In genomic region chr7:5417106-5418071, GRCh38 we compare ENCODE assay signal across 9 cellular contexts. TPM values are rescaled to one million over a fixed set of nuclear protein-coding genes. Genes with fewer than 3 reads are reported as not detected.
DNase-seq lines count a peak whose midpoint lies in the region; ATAC-seq, FAIRE-seq and TF ChIP-seq lines count a peak whose summit lies in the region.
"Had no signal": no experiment of that assay in that cellular context is flagged by ENCODE, and none has a peak within 500 bp of the region (broad histone marks: within the 10 kb centered on the region; RNA-seq: fewer than 3 reads in every experiment).

No MANE protein-coding gene starts in this region.

- H2BK20ac ChIP-seq in IMR-90 (ENCODE audit: low read depth, low read length): no peak overlapping the region
- H2BK20ac ChIP-seq in H1 (ENCODE audit: low read length): no peak overlapping the region

- H2AK5ac ChIP-seq in IMR-90 (ENCODE audit: low read depth, low read length) (peak overlapping the region; percentile 44), H1 (ENCODE audit: low read depth, low read length) (no peak overlapping the region)

- H3K27ac ChIP-seq in 22Rv1: peak overlapping the region; percentile 100
- peak overlapping the region; percentile 92 for H3K27ac ChIP-seq in IMR-90 (ENCODE audit: insufficient read depth, low read length)
- H3K27ac ChIP-seq in H1 (ENCODE audit: low read depth, low read length): no peak overlapping the region
- H3K27ac ChIP-seq in neural cell (ENCODE audit: low read length): peak overlapping the region; percentile 99

- H3K18ac ChIP-seq in IMR-90 (ENCODE audit: low read depth, low read length) (no peak overlapping the region), H1 (ENCODE audit: extremely low read depth, low read length) (no peak overlapping the region)

- H3K14ac ChIP-seq in IMR-90 (replicated peaks; ENCODE audit: low read depth, low read length) (no peak overlapping the region), H1 (ENCODE audit: insufficient read length) (no peak overlapping the region)

- H3K4ac ChIP-seq in IMR-90 (ENCODE audit: low read depth, low read length) (peak overlapping the region; percentile 55; the same call in 1 of the 2 replicates), H1 (replicated peaks; ENCODE audit: insufficient read length, low read depth, low read length) (no peak overlapping the region)

- H3K56ac ChIP-seq in IMR-90 (ENCODE audit: extremely low read depth, insufficient read depth, low read length) (no peak overlapping the region), H1 (replicated peaks; ENCODE audit: insufficient read length, low read depth, low read length) (no peak overlapping the region)

- 0 out of 2 replicates have a peak overlapping the region, but pooled peaks have one; percentile 76 for H3K9ac ChIP-seq in IMR-90 (ENCODE audit: low read depth, low read length)
- H3K9ac ChIP-seq in H1 (replicated peaks in 1 of 4; ENCODE audit: extremely low read depth in 1 of 4, low read depth in 3 of 4, low read length in 3 of 4): no peak overlapping the region
- H3K9ac ChIP-seq in neural cell (ENCODE audit: low read length): peak overlapping the region; percentile 99

- H3K27me3 ChIP-seq in IMR-90 (ENCODE audit: control insufficient read depth, insufficient read depth, low read length): no peaks in the 10 kb centered on the region
- H3K27me3 ChIP-seq in H1 (replicated peaks in 1 of 4; ENCODE audit: control insufficient read depth in 3 of 4, extremely low read depth in 1 of 4, insufficient read depth in 3 of 4, low read length in 3 of 4): peaks cover 37 to 65% (median 62%) of the 10 kb centered on the region in 4 experiments
- H3K27me3 ChIP-seq in neural cell (ENCODE audit: insufficient read depth, low read depth, low read length): no peaks in the 10 kb centered on the region

- H2BK5ac ChIP-seq in IMR-90 (ENCODE audit: low read depth, low read length, poor library complexity, severe bottlenecking) (peak overlapping the region; percentile 22), H1 (ENCODE audit: low read depth, low read length) (no peak overlapping the region)

- dilution Hi-C loops in IMR-90 (cut with HindIII; ENCODE audit: low sequenced_read_pairs, unreplicated experiment): no loop called here

- no peak overlapping the region for H2BK120ac ChIP-seq in IMR-90 (ENCODE audit: low read depth, low read length)
- H2BK120ac ChIP-seq in H1 (replicated peaks; ENCODE audit: low read depth, low read length): no peak overlapping the region

- H3K23ac ChIP-seq in IMR-90 (ENCODE audit: low read depth, low read length): no peak overlapping the region
- H3K23ac ChIP-seq in H1 (ENCODE audit: insufficient read length): no peak overlapping the region

- CTCF ChIA-PET in IMR-90 (lab: Yijun Ruan, JAX): interaction anchor here (1.0 kb wide), 1 partner anchor 77 kb away, joined by 5 read pairs; no protein-coding TSS in a partner anchor
- CTCF ChIA-PET in H1 (lab: Charles Lee; ENCODE audit: partially characterized antibody): interaction anchor here (0.7 to 1.7 kb wide), 7 partner anchors 8 to 364 kb away, joined by 3 to 6 read pairs (median 3); partner anchors contain the start of gene RNF216

- TF ChIP-seq POLR2A in IMR-90 (IDR thresholded peaks at IDR 0.05; ENCODE audit: low read depth, low read length) (no peak), H1 (IDR thresholded peaks at IDR 0.05; ENCODE audit: control extremely low read depth in 1 of 2, low read depth in 2 of 2, low read length in 2 of 2) (no peak)

- H4K20me1 ChIP-seq in IMR-90 (ENCODE audit: insufficient read depth, low read length) (peaks cover 64% of the 10 kb centered on the region), H1 (replicated peaks in 1 of 2; ENCODE audit: control insufficient read depth in 1 of 2, insufficient read depth in 2 of 2, low read length in 2 of 2) (peaks cover 5 to 11% of the 10 kb centered on the region in 2 experiments), neural cell (ENCODE audit: insufficient read depth) (peaks cover 6% of the 10 kb centered on the region)

- H3K9me2 ChIP-seq in neural cell (ENCODE audit: insufficient read depth, low read length): no peaks in the 10 kb centered on the region

- 26% methylated on average over 3 of the region's 15 CpGs; no CpG with 5 or more reads in 1 of the 2 experiments for WGBS in IMR-90 (ENCODE audit: extremely low coverage in 2 of 2, insufficient read length in 1 of 2), 2 experiments
- 63% methylated on average over 14 of the region's 15 CpGs; no CpG with 5 or more reads in 1 of the 2 experiments for WGBS in H1 (ENCODE audit: extremely low coverage in 1 of 2, insufficient coverage in 1 of 2, insufficient read length in 1 of 2, insufficient replicate concordance in 2 of 2, low coverage in 1 of 2, low lambda C conversion rate in 2 of 2, missing lambda C conversion rate in 1 of 2), 2 experiments

- POLR2A ChIA-PET in IMR-90 (lab: Charles Lee; ENCODE audit: unreplicated experiment) (interaction anchor here (0.5 to 0.6 kb wide), 2 partner anchors 15 to 173 kb away, joined by 4 to 7 read pairs; no protein-coding TSS in a partner anchor), H1 (lab: Charles Lee; ENCODE audit: partially characterized antibody) (interaction anchor here (0.7 to 1.8 kb wide), 3 partner anchors 8 to 260 kb away, joined by 3 to 4 read pairs (median 4); no protein-coding TSS in a partner anchor)

- 0 out of 2 replicates have a peak overlapping the region, but pooled peaks have one; percentile 27 for H2BK12ac ChIP-seq in H1 (ENCODE audit: low read depth, low read length)

- H3K4me3 ChIP-seq in IMR-90 (ENCODE audit: insufficient read depth, low read depth, low read length): no peak overlapping the region
- no peak overlapping the region for H3K4me3 ChIP-seq in H1 (ENCODE audit: extremely low read depth in 1 of 4, insufficient read depth in 2 of 4, low read depth in 3 of 4, low read length in 4 of 4)
- peak overlapping the region; percentile 80 for H3K4me3 ChIP-seq in neural cell (ENCODE audit: low read length)

- TF ChIP-seq EP300 in H1 (IDR thresholded peaks at IDR 0.05; ENCODE audit: borderline replicate concordance in 1 of 2, low read depth in 2 of 2, low read length in 2 of 2): no peak
- TF ChIP-seq EP300 in neural cell (conservative IDR thresholded peaks at IDR 0.05; ENCODE audit: poor library complexity, severe bottlenecking): no peak

- H3K9me1 ChIP-seq in IMR-90 (ENCODE audit: insufficient read depth, low read length): peaks cover 12% of the 10 kb centered on the region; the same call in 1 of the 2 replicates

- peaks cover 12% of the 10 kb centered on the region for H3K23me2 ChIP-seq in H1 (ENCODE audit: low read depth, low read length)

- H4K91ac ChIP-seq in IMR-90 (ENCODE audit: insufficient read depth, low read depth, low read length): no peak overlapping the region; the same call in 1 of the 2 replicates
- H4K91ac ChIP-seq in H1 (replicated peaks; ENCODE audit: insufficient read length, low read length): no peak overlapping the region

- H2AFZ ChIP-seq in IMR-90 (replicated peaks; ENCODE audit: low read length, poor library complexity): no peak overlapping the region
- H2AFZ ChIP-seq in H1 (ENCODE audit: low read length): no peak overlapping the region
- no peak overlapping the region for H2AFZ ChIP-seq in neural cell (ENCODE audit: low read depth, low read length)

- FAIRE-seq in H1 (lab: Jason Lieb, UNC): no peak

- in situ Hi-C loops in IMR-90 (cut with MboI; ENCODE audit: low sequenced_read_pairs): no loop called here

- H3K36me3 ChIP-seq in IMR-90 (ENCODE audit: control insufficient read depth, insufficient read depth, low read length): peaks cover 15% of the 10 kb centered on the region; the same call in 1 of the 2 replicates
- H3K36me3 ChIP-seq in H1 (ENCODE audit: control insufficient read depth in 2 of 4, insufficient read depth in 4 of 4, low read length in 3 of 4): peaks cover 0 to 16% (median 0%) of the 10 kb centered on the region in 4 experiments; a peak in 1 of 8 replicates
- no peaks in the 10 kb centered on the region for H3K36me3 ChIP-seq in neural cell (ENCODE audit: insufficient read depth, low read length)

- H3K4me2 ChIP-seq in IMR-90 (ENCODE audit: low read depth, low read length) (peak overlapping the region; percentile 79; the same call in 1 of the 2 replicates), H1 (ENCODE audit: insufficient read depth in 1 of 2, low read depth in 2 of 2, low read length in 2 of 2) (peak overlapping the region in 1 of 2 experiments; percentile 81; a peak in 2 of 4 replicates), neural cell (ENCODE audit: low read length) (peak overlapping the region; percentile 100)

- BruUV-seq in IMR-90 (replicated peaks; lab: Mats Ljungman, UMichigan): no TSS peak

- no peaks in the 10 kb centered on the region for H3K9me3 ChIP-seq in IMR-90 (ENCODE audit: control insufficient read depth, insufficient read depth, low read length)
- no peaks in the 10 kb centered on the region for H3K9me3 ChIP-seq in H1 (ENCODE audit: insufficient read depth in 2 of 2, low read depth in 1 of 2, low read length in 1 of 2)
- no peaks in the 10 kb centered on the region for H3K9me3 ChIP-seq in neural cell (ENCODE audit: low read length)

- peak overlapping the region; percentile 96 for H2AK9ac ChIP-seq in IMR-90 (replicated peaks; ENCODE audit: low read depth, low read length, poor library complexity)

- H4K5ac ChIP-seq in IMR-90 (ENCODE audit: low read depth, low read length) (no peak overlapping the region), H1 (ENCODE audit: insufficient read length, low read depth, low read length) (no peak overlapping the region)

- H2BK15ac ChIP-seq in IMR-90 (ENCODE audit: low read depth, low read length) (no peak overlapping the region), H1 (ENCODE audit: low read length) (peak overlapping the region; percentile 16; the same call in 1 of the 2 replicates)

- TF ChIP-seq CTCF in 22Rv1 (IDR thresholded peaks at IDR 0.05) (no peak), IMR-90 (conservative IDR thresholded peaks at IDR 0.05; ENCODE audit: low read depth, low read length) (no peak), H1 (IDR thresholded peaks at IDR 0.05; ENCODE audit: control extremely low read depth in 1 of 3, insufficient read depth in 1 of 3, low read depth in 1 of 3, low read length in 3 of 3) (no peak), neural cell (IDR thresholded peaks at IDR 0.05; ENCODE audit: poor library complexity, severe bottlenecking) (no peak)

- H3F3A ChIP-seq in neural cell (ENCODE audit: insufficient read depth, low read length, poor library complexity, severe bottlenecking): no peaks in the 10 kb centered on the region

- ATAC-seq in IMR-90 (ENCODE audit: low read depth): 0 out of 2 replicates have a peak, but pooled peaks have one; percentile 10
- no peak for ATAC-seq in HG03025 (IDR thresholded peaks at IDR 0.05; ENCODE audit: low FRiP score, unreplicated experiment)
- no peak for ATAC-seq in HG03565 (IDR thresholded peaks at IDR 0.05; ENCODE audit: unreplicated experiment)

- intact Hi-C loops in IMR-90 (cut with micrococcal nuclease): no loop called here

- H3K4me1 ChIP-seq in IMR-90 (ENCODE audit: control insufficient read depth, insufficient read depth, low read length): peaks cover 18% of the 10 kb centered on the region
- H3K4me1 ChIP-seq in H1 (replicated peaks in 1 of 4; ENCODE audit: control insufficient read depth in 3 of 4, insufficient read depth in 4 of 4, low read length in 3 of 4): peaks cover 10 to 37% (median 21%) of the 10 kb centered on the region in 4 experiments

- peak; percentile 54 for DNase-seq in IMR-90
- no peak for DNase-seq in H1 (ENCODE audit: low read depth in 1 of 2, low spot score in 2 of 2)
- DNase-seq in activated T-cell treated with anti-CD3 and anti-CD28 coated beads, Interleukin-2, amount 50 U/mL, for 48 hours: no peak
- DNase-seq in NCI-H524 treated with DMSO at 0.1 percent for 48 hours (lab: John Stamatoyannopoulos, UW): no peak
- DNase-seq: CD4-positive, CD25-positive, alpha-beta regulatory T cell had no signal

- H3K79me2 ChIP-seq in H1 (ENCODE audit: control insufficient read depth in 1 of 2, insufficient read depth in 2 of 2, low read length in 2 of 2) (no peaks in the 10 kb centered on the region), neural cell (replicated peaks; ENCODE audit: insufficient read depth, low read length) (peaks cover 94% of the 10 kb centered on the region)

- TF ChIP-seq RAD21 in IMR-90 (IDR thresholded peaks at IDR 0.05; ENCODE audit: low read length) (no peak), H1 (IDR thresholded peaks at IDR 0.05 in 1 of 2, conservative IDR thresholded peaks at IDR 0.05 in 1 of 2; ENCODE audit: low read depth in 2 of 2, low read length in 2 of 2) (no peak), neural cell (conservative IDR thresholded peaks at IDR 0.05) (no peak)

- H3K79me1 ChIP-seq in IMR-90 (ENCODE audit: low read depth in 1 of 2, low read length in 2 of 2): peaks cover 3 to 52% of the 10 kb centered on the region in 2 experiments; a peak in 2 of 4 replicates
- no peaks in the 10 kb centered on the region; the same call in 1 of the 2 replicates for H3K79me1 ChIP-seq in H1 (ENCODE audit: low read depth, low read length)

- H4K8ac ChIP-seq in IMR-90 (ENCODE audit: low read depth in 2 of 2, low read length in 2 of 2) (peak overlapping the region in 1 of 2 experiments; percentile 27; a peak in 1 of 4 replicates), H1 (ENCODE audit: extremely low read depth, insufficient read depth, low read length) (no peak overlapping the region)

RNA-seq across cellular contexts. Expression of gene TNRC18, which starts 6.2 kb away (rescaled TPM):
- 4.7 and 5.3 TPM in 2 replicates for total RNA-seq in IMR-90 (2012; rRNA removed)
- polyA plus RNA-seq in IMR-90 (2012; rRNA removed) (29.6 and 37.9 TPM in 2 replicates), H1 (2011; rRNA removed) (1.7 and 3.2 TPM in 2 replicates), neural cell (23.6 and 28.6 TPM in 2 replicates)
- 37.7 and 43.0 TPM in 2 replicates for polyA plus RNA-seq in IMR-90 (2012; cell fraction: cytosol; rRNA removed)
- polyA plus RNA-seq in IMR-90 (2012; cell fraction: nucleus; rRNA removed; ENCODE audit: low replicate concordance): 64.3 and 93.3 TPM in 2 replicates
- total RNA-seq in H1 (2021; fragmentation: NEBNext Ultra II Directional; extraction: Animal tissue kit (Norgen Biotek cat#: 25700)): 8.6 and 9.9 TPM in 2 replicates
- 2.3 TPM for polyA plus RNA-seq in H1 (2011; cell fraction: cytosol; rRNA removed)
- polyA plus RNA-seq in H1 (2011; cell fraction: nucleus; rRNA removed): 6.3 TPM
- 6.6 to 8.1 TPM (median 7.1 TPM) in 4 replicates for polyA plus RNA-seq in H1 (2012, experiment 1 of 2)
- polyA plus RNA-seq in H1 (2012, experiment 2 of 2): 6.2 TPM
- 7.2 TPM for polyA plus RNA-seq in H1 (2013, experiment 1 of 2)
- 6.0 TPM for polyA plus RNA-seq in H1 (2013, experiment 2 of 2)
- 2.0 and 2.7 TPM in 2 replicates for polyA minus RNA-seq in H1 (2011; rRNA and poly(A)+ RNA removed)
- 9.5 TPM for polyA minus RNA-seq in H1 (2011; cell fraction: cytosol; rRNA and poly(A)+ RNA removed)
- polyA minus RNA-seq in H1 (2011; cell fraction: nucleus; rRNA and poly(A)+ RNA removed): 2.5 TPM
- 109 and 158 TPM in 2 replicates for polyA minus RNA-seq in neural cell

Comparison
In these comparisons a context has a peak if more than half of its experiments do, and no peak if none do; other contexts are left out.
1. H3K9ac ChIP-seq: peak in IMR-90 (single experiment) and neural cell (single experiment); none in H1 (0 of 4).